Comparison of ENCODE assay signal across 8 cellular contexts in the genomic region with DNA sequence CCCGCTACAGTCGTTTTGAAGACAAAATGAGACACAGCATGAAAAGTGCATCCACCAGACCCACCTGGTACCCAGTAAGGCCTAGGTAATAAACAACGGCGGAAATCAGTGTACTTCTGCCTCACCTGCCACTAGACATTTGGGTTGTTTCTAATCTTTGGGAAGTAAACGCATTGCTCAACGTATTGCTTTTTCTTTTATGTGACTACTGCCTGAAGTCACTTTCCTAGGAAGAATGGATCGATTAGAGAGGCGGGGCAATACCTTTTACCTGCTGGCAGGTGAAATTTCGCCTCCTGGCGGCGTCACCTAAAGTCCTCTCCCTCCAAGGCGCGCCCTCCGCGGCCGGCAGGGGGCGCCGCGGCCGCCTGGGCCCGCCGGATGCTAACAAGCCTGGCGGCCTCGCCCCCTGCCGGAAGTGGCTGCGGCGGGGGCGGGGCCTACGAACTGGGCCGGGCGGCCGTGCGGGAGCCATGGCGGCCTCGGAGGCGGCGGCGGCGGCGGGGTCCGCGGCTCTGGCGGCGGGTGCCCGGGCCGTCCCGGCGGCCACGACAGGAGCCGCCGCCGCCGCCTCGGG. TPM values are rescaled to one million over a fixed set of nuclear protein-coding genes. Genes with fewer than 3 reads are reported as not detected.
DNase-seq lines count a peak whose midpoint lies in the region; ATAC-seq and TF ChIP-seq lines count a peak whose summit lies in the region.

A gene with protein sequence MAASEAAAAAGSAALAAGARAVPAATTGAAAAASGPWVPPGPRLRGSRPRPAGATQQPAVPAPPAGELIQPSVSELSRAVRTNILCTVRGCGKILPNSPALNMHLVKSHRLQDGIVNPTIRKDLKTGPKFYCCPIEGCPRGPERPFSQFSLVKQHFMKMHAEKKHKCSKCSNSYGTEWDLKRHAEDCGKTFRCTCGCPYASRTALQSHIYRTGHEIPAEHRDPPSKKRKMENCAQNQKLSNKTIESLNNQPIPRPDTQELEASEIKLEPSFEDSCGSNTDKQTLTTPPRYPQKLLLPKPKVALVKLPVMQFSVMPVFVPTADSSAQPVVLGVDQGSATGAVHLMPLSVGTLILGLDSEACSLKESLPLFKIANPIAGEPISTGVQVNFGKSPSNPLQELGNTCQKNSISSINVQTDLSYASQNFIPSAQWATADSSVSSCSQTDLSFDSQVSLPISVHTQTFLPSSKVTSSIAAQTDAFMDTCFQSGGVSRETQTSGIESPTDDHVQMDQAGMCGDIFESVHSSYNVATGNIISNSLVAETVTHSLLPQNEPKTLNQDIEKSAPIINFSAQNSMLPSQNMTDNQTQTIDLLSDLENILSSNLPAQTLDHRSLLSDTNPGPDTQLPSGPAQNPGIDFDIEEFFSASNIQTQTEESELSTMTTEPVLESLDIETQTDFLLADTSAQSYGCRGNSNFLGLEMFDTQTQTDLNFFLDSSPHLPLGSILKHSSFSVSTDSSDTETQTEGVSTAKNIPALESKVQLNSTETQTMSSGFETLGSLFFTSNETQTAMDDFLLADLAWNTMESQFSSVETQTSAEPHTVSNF (plus strand): TSS at position 445 of the 577 bp plus-strand sequence. CDS start 29 bp downstream, at position 474.

- no peaks in the 10 kb centered on the region for H3K9me3 Mint-ChIP-seq in activated CD4-positive, alpha-beta T cell treated with anti-CD3 and anti-CD28 coated beads, Interleukin-2, amount 10 ng/mL, durations not matched to agents 24 days and 14 days

- H3K4me1 Mint-ChIP-seq in activated CD4-positive, alpha-beta T cell treated with anti-CD3 and anti-CD28 coated beads, Interleukin-2, amount 10 ng/mL, durations not matched to agents 24 days and 14 days = peaks cover 20% of the 10 kb centered on the region

- ATAC-seq in GM19035 (IDR thresholded peaks at IDR 0.05; ENCODE audit: unreplicated experiment) = peak; percentile 87
- ATAC-seq in HG03354 (IDR thresholded peaks at IDR 0.05; ENCODE audit: poor library complexity, severe bottlenecking, unreplicated experiment) = peak; percentile 91

- peaks cover 25% of the 10 kb centered on the region for H3K36me3 Mint-ChIP-seq in activated CD4-positive, alpha-beta T cell treated with anti-CD3 and anti-CD28 coated beads, Interleukin-2, amount 10 ng/mL, durations not matched to agents 24 days and 14 days (ENCODE audit: low read depth)

- TF ChIP-seq CTCF in AG10803 (conservative IDR thresholded peaks at IDR 0.05; ENCODE audit: low read length) = peak; percentile 70

- H3K27ac Mint-ChIP-seq in activated CD4-positive, alpha-beta T cell treated with anti-CD3 and anti-CD28 coated beads, Interleukin-2, amount 10 ng/mL, durations not matched to agents 24 days and 14 days = peak within 1 kb of the TSS; percentile 69

- H3K4me3 Mint-ChIP-seq in activated CD4-positive, alpha-beta T cell treated with anti-CD3 and anti-CD28 coated beads, Interleukin-2, amount 10 ng/mL, durations not matched to agents 24 days and 14 days = peak within 1 kb of the TSS; percentile 88

- no peaks in the 10 kb centered on the region for H3K27me3 Mint-ChIP-seq in activated CD4-positive, alpha-beta T cell treated with anti-CD3 and anti-CD28 coated beads, Interleukin-2, amount 10 ng/mL, durations not matched to agents 24 days and 14 days

- DNase-seq in AG10803 (ENCODE audit: low read depth) = peak; percentile 80
- DNase-seq in NCI-H510A (lab: John Stamatoyannopoulos, UW) = peak; percentile 45
- DNase-seq in activated CD4-positive, alpha-beta T cell treated with anti-CD3 and anti-CD28 coated beads, Interleukin-2, amount 10 ng/mL, durations not matched to agents 24 days and 14 days = peak; percentile 97
- DNase-seq in cortex of kidney (lab: John Stamatoyannopoulos, UW) = peak; percentile 31
- DNase-seq in left kidney (ENCODE audit: low read depth, low spot score) = peak; percentile 96
- peak; percentile 82 for DNase-seq in stimulated activated CD4-positive, alpha-beta T cell treated with anti-CD3 and anti-CD28 coated beads, Interleukin-1b, Interleukin-23, amount 100 ng/mL, for 48 hours

- peak within 1 kb of the TSS; percentile 72 for H3K4me3 ChIP-seq in AG10803 (ENCODE audit: low read length)

- intact Hi-C loops in activated CD4-positive, alpha-beta T cell treated with anti-CD3 and anti-CD28 coated beads, Interleukin-2, amount 10 ng/mL, durations not matched to agents 24 days and 14 days (cut with micrococcal nuclease) = loop anchor here (1.0 kb wide), 4 partner anchors 28 to 703 kb away; a partner anchor contains a TSS

RNA-seq across cellular contexts. Expression of the gene that starts here (rescaled TPM):
- total RNA-seq in activated CD4-positive, alpha-beta T cell treated with anti-CD3 and anti-CD28 coated beads, Interleukin-2, amount 10 ng/mL, durations not matched to agents 24 days and 14 days = 31.1 and 33.5 TPM in 2 replicates

Comparison
In these comparisons a context has a peak if more than half of its experiments do, and no peak if none do; other contexts are left out.
1. Peak in every context shown above with its lines: DNase-seq, ATAC-seq and H3K4me3 ChIP-seq.
2. DNase-seq: peak in every context shown above with its lines; median percentile 97 in activated CD4-positive, alpha-beta T cell treated with anti-CD3 and anti-CD28 coated beads, Interleukin-2, amount 10 ng/mL, durations not matched to agents 24 days and 14 days; 96 in left kidney; 82 in stimulated activated CD4-positive, alpha-beta T cell treated with anti-CD3 and anti-CD28 coated beads, Interleukin-1b, Interleukin-23, amount 100 ng/mL, for 48 hours; 80 in AG10803; 45 in NCI-H510A; 31 in cortex of kidney.